In the genomic region with DNA sequence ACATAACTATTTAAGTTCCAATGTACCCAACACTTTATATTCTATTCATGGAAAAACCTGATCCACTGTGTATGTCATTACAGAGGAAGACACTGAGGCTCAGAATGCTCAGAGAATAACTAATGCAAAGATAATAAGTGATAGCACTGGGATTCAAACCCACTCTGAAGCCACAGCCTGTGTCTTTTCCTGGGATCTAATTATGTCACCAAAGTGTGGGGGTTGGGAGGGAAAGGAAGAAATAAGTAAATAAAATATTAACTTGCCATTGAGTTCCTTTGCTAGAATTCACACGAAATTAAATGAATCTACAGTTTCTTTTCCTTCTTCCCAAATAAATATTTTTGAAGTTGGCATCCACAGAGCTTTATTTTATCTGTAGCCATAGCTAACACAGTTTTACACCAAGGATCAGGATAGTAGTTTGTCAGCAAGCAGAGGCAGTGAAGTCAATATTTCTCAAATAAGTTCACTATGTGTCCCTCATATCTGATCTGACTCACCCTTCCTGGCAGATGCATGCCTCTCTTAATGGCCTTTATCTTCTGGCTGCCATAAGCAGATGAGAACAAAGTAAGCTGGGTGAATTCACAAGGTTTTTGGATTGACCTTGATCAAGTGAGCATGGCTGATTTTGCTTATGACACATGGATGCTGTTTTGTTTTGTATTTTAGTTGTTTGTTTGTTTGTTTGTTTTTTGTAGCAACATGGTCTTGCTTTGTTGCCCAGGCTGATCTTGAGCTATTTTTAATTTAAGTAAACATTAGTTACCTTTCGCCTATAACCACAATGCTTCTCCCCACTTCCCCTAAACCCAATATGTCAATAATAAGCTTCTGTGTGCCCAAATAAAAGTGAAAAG, we compare ENCODE assay signal across 9 cellular contexts. TPM values are rescaled to one million over a fixed set of nuclear protein-coding genes. Genes with fewer than 3 reads are reported as not detected.
DNase-seq lines count a peak whose midpoint lies in the region; ATAC-seq and TF ChIP-seq lines count a peak whose summit lies in the region.
"Had no signal": no experiment of that assay in that cellular context is flagged by ENCODE, and none has a peak within 500 bp of the region (broad histone marks: within the 10 kb centered on the region; RNA-seq: fewer than 3 reads in every experiment).

No MANE protein-coding gene starts in this region.

- H3K36me3 ChIP-seq in adrenal gland (replicated peaks in 1 of 2) (no peaks in the 10 kb centered on the region), transverse colon (no peaks in the 10 kb centered on the region)

- H3K9me3 Mint-ChIP-seq in stimulated activated naive CD8-positive, alpha-beta T cell treated with anti-CD3 and anti-CD28 coated beads, Interleukin-15, amount 100 ng/mL, for 72 hours = peaks cover 8% of the 10 kb centered on the region in 2 donors

- peaks cover 5 to 19% of the 10 kb centered on the region in 2 donors for H3K4me1 ChIP-seq in adrenal gland (replicated peaks in 1 of 2)
- H3K4me1 ChIP-seq in transverse colon = peaks cover 0 to 53% (median 16%) of the 10 kb centered on the region in 4 donors

- in situ Hi-C loops in transverse colon (cut with MboI; ENCODE audit: low pct_ligation_motif_present in 1 of 4, low pct_unique_long_range_greater_than_20kb in 1 of 4, low sequenced_read_pairs in 3 of 4) = no loop called here

- H3K27me3 ChIP-seq in adrenal gland = peaks cover 7% of the 10 kb centered on the region
- H3K27me3 ChIP-seq in transverse colon = peaks cover 13% of the 10 kb centered on the region

- H3K9me3 ChIP-seq in adrenal gland (replicated peaks in 1 of 3) (no peaks in the 10 kb centered on the region), transverse colon (no peaks in the 10 kb centered on the region)

- WGBS in adrenal gland, 4 donors = 37 to 46% (median 43%) methylated on average over 2 of the region's 2 CpGs
- WGBS in transverse colon (ENCODE audit: low coverage in 1 of 2), 2 donors = 49 to 69% methylated on average over 2 of the region's 2 CpGs

- H3K4me3 Mint-ChIP-seq in stimulated activated naive CD8-positive, alpha-beta T cell treated with anti-CD3 and anti-CD28 coated beads, Interleukin-15, amount 100 ng/mL, for 72 hours = no peak overlapping the region
- H3K4me3 Mint-ChIP-seq: CD4-positive, CD25-positive, alpha-beta regulatory T cell had no signal

- peak; percentile 52 for ATAC-seq in GM19035 (IDR thresholded peaks at IDR 0.05; ENCODE audit: unreplicated experiment)
- peak; percentile 48 for ATAC-seq in HG03159 (IDR thresholded peaks at IDR 0.05; ENCODE audit: unreplicated experiment)
- no peak for ATAC-seq in stimulated activated naive CD8-positive, alpha-beta T cell treated with anti-CD3 and anti-CD28 coated beads, Interleukin-15, amount 100 ng/mL, for 72 hours

- intact Hi-C loops in adrenal gland (cut with DNase I) = no loop called here
- intact Hi-C loops in transverse colon (cut with DNase I; ENCODE audit: low total_unique reads) = no loop called here

- DNase-seq in adrenal gland (peak; percentile 34 to 83 (median 76)), transverse colon (no peak), NCI-H1417 (lab: John Stamatoyannopoulos, UW) (no peak), GM10266 (ENCODE audit: extremely low spot score) (no peak)
- no peak for DNase-seq in stimulated activated naive CD8-positive, alpha-beta T cell treated with anti-CD3 and anti-CD28 coated beads, Interleukin-15, amount 100 ng/mL, for 72 hours
- DNase-seq: CD4-positive, CD25-positive, alpha-beta regulatory T cell had no signal

- H3K4me3 ChIP-seq in adrenal gland (no peak overlapping the region), transverse colon (no peak overlapping the region)

- no peaks in the 10 kb centered on the region for H3K4me1 Mint-ChIP-seq in stimulated activated naive CD8-positive, alpha-beta T cell treated with anti-CD3 and anti-CD28 coated beads, Interleukin-15, amount 100 ng/mL, for 72 hours
- H3K4me1 Mint-ChIP-seq: CD4-positive, CD25-positive, alpha-beta regulatory T cell had no signal

- TF ChIP-seq POLR2A in adrenal gland (IDR thresholded peaks at IDR 0.05) (no peak), transverse colon (IDR thresholded peaks at IDR 0.05) (no peak)

- peak overlapping the region; percentile 83 for H3K27ac ChIP-seq in 22Rv1
- H3K27ac ChIP-seq in adrenal gland = no peak overlapping the region
- peak overlapping the region; percentile 41 to 64 (median 50) for H3K27ac ChIP-seq in transverse colon

- TF ChIP-seq CTCF in 22Rv1 (IDR thresholded peaks at IDR 0.05) (no peak), adrenal gland (IDR thresholded peaks at IDR 0.05) (no peak), transverse colon (IDR thresholded peaks at IDR 0.05) (no peak), GM10266 (IDR thresholded peaks at IDR 0.05; ENCODE audit: control insufficient read depth, insufficient read depth, low read depth, missing control alignments) (no peak)

- no peak for TF ChIP-seq EP300 in transverse colon (IDR thresholded peaks at IDR 0.05; ENCODE audit: low read depth)

- peaks cover 55% of the 10 kb centered on the region for H3K27me3 Mint-ChIP-seq in stimulated activated naive CD8-positive, alpha-beta T cell treated with anti-CD3 and anti-CD28 coated beads, Interleukin-15, amount 100 ng/mL, for 72 hours

- H3K27ac Mint-ChIP-seq in stimulated activated naive CD8-positive, alpha-beta T cell treated with anti-CD3 and anti-CD28 coated beads, Interleukin-15, amount 100 ng/mL, for 72 hours = no peak overlapping the region
- H3K27ac Mint-ChIP-seq: CD4-positive, CD25-positive, alpha-beta regulatory T cell had no signal

RNA-seq across cellular contexts. Expression of a gene that starts 6.3 kb away (rescaled TPM):
- total RNA-seq in adrenal gland = 10 to 100 TPM; 18.5 to 87.0 (median 39.9) TPM
- polyA plus RNA-seq in adrenal gland = 10 to 100 TPM in 1 of 3 donors, 1 to 10 TPM in 2; 5.1 to 19.8 (median 8.8) TPM
- total RNA-seq in transverse colon = 100 to 1,000 TPM in 2 of 4 donors, 10 to 100 TPM in 2; 82.3 to 112 (median 100) TPM
- total RNA-seq: CD4-positive, CD25-positive, alpha-beta regulatory T cell had no signal
- polyA plus RNA-seq: CD4-positive, CD25-positive, alpha-beta regulatory T cell had no signal

Comparison
In these comparisons a context has a peak if more than half of its experiments do, and no peak if none do; other contexts are left out.
1. H3K27ac ChIP-seq: peak in 22Rv1 (single experiment) and transverse colon (4 of 4); none in adrenal gland (0 of 5).
2. DNase-seq: peak in adrenal gland (7 of 7); none in transverse colon (single experiment), NCI-H1417 (0 of 3), GM10266 (single experiment) and stimulated activated naive CD8-positive, alpha-beta T cell treated with anti-CD3 and anti-CD28 coated beads, Interleukin-15, amount 100 ng/mL, for 72 hours (0 of 2).